In the genomic region with DNA sequence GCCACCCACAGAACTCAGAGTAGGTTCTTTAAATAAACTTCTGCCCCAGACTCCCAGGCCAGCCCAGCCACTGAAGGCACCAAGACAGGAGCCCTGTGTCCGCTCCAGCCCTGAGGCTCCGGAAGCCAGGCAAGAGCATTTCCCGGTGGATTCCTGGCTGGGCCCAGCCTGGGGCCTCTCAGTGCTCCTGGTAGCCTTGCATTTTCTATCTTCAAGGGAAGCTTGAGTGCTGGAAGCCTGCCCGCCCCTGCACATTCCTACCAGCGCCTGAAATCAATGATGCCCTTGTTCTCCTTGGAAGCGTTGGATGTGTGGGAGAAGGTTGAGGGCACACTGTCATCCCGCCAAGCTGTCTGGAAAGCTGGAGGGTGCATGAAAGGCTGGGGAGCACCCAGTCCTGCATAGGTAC, we compare ENCODE assay signal across 1 cellular context.
TF ChIP-seq lines count a peak whose summit lies in the region.

No MANE protein-coding gene starts in this region.

TF ChIP-seq in HepG2, 621 proteins besides CTCF, POLR2A, EP300 and RAD21 (continued from another document):
- TF ChIP-seq TBP (CRISPR knock-in tag; IDR thresholded peaks at IDR 0.05) = no peak
- 0 out of 2 replicates have a peak, but pooled peaks have one; percentile 22 for TF ChIP-seq SP5 (CRISPR knock-in tag; IDR thresholded peaks at IDR 0.05; ENCODE audit: borderline replicate concordance, low read depth)
- peak; percentile 17; the same call in 1 of the 2 replicates for TF ChIP-seq ZBTB25 (CRISPR knock-in tag; IDR thresholded peaks at IDR 0.05)
- no peak for TF ChIP-seq HHEX (CRISPR knock-in tag; IDR thresholded peaks at IDR 0.05)
- TF ChIP-seq YEATS4 (CRISPR knock-in tag; IDR thresholded peaks at IDR 0.05; ENCODE audit: borderline replicate concordance) = no peak
- peak; percentile 64 for TF ChIP-seq ZFX (CRISPR knock-in tag; IDR thresholded peaks at IDR 0.05; ENCODE audit: low read depth)
- TF ChIP-seq, protein P1, sequence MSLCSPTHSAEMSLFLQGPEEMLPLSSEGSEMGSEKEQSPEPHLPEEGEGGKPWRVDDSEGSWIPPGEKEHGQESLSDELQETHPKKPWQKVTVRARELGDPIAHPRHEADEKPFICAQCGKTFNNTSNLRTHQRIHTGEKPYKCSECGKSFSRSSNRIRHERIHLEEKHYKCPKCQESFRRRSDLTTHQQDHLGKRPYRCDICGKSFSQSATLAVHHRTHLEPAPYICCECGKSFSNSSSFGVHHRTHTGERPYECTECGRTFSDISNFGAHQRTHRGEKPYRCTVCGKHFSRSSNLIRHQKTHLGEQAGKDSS (CRISPR knock-in tag; IDR thresholded peaks at IDR 0.05; ENCODE audit: borderline replicate concordance, low read depth) = peak; percentile 28; the same call in 1 of the 2 replicates
- no peak for TF ChIP-seq HIVEP1 (CRISPR knock-in tag; IDR thresholded peaks at IDR 0.05)
- TF ChIP-seq ZNF687 (CRISPR knock-in tag; IDR thresholded peaks at IDR 0.05) = peak; percentile 71
- TF ChIP-seq, protein P2, sequence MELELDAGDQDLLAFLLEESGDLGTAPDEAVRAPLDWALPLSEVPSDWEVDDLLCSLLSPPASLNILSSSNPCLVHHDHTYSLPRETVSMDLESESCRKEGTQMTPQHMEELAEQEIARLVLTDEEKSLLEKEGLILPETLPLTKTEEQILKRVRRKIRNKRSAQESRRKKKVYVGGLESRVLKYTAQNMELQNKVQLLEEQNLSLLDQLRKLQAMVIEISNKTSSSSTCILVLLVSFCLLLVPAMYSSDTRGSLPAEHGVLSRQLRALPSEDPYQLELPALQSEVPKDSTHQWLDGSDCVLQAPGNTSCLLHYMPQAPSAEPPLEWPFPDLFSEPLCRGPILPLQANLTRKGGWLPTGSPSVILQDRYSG (CRISPR knock-in tag; IDR thresholded peaks at IDR 0.05) = no peak
- TF ChIP-seq DNMT3B (CRISPR knock-in tag; conservative IDR thresholded peaks at IDR 0.05) = no peak
- TF ChIP-seq, protein P3, sequence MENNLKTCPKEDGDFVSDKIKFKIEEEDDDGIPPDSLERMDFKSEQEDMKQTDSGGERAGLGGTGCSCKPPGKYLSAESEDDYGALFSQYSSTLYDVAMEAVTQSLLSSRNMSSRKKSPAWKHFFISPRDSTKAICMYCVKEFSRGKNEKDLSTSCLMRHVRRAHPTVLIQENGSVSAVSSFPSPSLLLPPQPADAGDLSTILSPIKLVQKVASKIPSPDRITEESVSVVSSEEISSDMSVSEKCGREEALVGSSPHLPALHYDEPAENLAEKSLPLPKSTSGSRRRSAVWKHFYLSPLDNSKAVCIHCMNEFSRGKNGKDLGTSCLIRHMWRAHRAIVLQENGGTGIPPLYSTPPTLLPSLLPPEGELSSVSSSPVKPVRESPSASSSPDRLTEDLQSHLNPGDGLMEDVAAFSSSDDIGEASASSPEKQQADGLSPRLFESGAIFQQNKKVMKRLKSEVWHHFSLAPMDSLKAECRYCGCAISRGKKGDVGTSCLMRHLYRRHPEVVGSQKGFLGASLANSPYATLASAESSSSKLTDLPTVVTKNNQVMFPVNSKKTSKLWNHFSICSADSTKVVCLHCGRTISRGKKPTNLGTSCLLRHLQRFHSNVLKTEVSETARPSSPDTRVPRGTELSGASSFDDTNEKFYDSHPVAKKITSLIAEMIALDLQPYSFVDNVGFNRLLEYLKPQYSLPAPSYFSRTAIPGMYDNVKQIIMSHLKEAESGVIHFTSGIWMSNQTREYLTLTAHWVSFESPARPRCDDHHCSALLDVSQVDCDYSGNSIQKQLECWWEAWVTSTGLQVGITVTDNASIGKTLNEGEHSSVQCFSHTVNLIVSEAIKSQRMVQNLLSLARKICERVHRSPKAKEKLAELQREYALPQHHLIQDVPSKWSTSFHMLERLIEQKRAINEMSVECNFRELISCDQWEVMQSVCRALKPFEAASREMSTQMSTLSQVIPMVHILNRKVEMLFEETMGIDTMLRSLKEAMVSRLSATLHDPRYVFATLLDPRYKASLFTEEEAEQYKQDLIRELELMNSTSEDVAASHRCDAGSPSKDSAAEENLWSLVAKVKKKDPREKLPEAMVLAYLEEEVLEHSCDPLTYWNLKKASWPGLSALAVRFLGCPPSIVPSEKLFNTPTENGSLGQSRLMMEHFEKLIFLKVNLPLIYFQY (CRISPR knock-in tag; IDR thresholded peaks at IDR 0.05; ENCODE audit: borderline replicate concordance) = 0 out of 2 replicates have a peak, but pooled peaks have one; percentile 24
- no peak for TF ChIP-seq ZNF512B (CRISPR knock-in tag; IDR thresholded peaks at IDR 0.05; ENCODE audit: borderline replicate concordance)
- 0 out of 2 replicates have a peak, but pooled peaks have one; percentile 37 for TF ChIP-seq POGK (CRISPR knock-in tag; conservative IDR thresholded peaks at IDR 0.05)
- TF ChIP-seq, protein P4, sequence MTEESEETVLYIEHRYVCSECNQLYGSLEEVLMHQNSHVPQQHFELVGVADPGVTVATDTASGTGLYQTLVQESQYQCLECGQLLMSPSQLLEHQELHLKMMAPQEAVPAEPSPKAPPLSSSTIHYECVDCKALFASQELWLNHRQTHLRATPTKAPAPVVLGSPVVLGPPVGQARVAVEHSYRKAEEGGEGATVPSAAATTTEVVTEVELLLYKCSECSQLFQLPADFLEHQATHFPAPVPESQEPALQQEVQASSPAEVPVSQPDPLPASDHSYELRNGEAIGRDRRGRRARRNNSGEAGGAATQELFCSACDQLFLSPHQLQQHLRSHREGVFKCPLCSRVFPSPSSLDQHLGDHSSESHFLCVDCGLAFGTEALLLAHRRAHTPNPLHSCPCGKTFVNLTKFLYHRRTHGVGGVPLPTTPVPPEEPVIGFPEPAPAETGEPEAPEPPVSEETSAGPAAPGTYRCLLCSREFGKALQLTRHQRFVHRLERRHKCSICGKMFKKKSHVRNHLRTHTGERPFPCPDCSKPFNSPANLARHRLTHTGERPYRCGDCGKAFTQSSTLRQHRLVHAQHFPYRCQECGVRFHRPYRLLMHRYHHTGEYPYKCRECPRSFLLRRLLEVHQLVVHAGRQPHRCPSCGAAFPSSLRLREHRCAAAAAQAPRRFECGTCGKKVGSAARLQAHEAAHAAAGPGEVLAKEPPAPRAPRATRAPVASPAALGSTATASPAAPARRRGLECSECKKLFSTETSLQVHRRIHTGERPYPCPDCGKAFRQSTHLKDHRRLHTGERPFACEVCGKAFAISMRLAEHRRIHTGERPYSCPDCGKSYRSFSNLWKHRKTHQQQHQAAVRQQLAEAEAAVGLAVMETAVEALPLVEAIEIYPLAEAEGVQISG (CRISPR knock-in tag; IDR thresholded peaks at IDR 0.05) = peak; percentile 61
- TF ChIP-seq ZNF644 (CRISPR knock-in tag; IDR thresholded peaks at IDR 0.05; ENCODE audit: low read depth) = 0 out of 2 replicates have a peak, but pooled peaks have one; percentile 43
- peak; percentile 47; the same call in 1 of the 2 replicates for TF ChIP-seq ZGPAT (CRISPR knock-in tag; IDR thresholded peaks at IDR 0.05)
- no peak for TF ChIP-seq ATRX (CRISPR knock-in tag; IDR thresholded peaks at IDR 0.05; ENCODE audit: borderline replicate concordance)
- TF ChIP-seq, protein P5, sequence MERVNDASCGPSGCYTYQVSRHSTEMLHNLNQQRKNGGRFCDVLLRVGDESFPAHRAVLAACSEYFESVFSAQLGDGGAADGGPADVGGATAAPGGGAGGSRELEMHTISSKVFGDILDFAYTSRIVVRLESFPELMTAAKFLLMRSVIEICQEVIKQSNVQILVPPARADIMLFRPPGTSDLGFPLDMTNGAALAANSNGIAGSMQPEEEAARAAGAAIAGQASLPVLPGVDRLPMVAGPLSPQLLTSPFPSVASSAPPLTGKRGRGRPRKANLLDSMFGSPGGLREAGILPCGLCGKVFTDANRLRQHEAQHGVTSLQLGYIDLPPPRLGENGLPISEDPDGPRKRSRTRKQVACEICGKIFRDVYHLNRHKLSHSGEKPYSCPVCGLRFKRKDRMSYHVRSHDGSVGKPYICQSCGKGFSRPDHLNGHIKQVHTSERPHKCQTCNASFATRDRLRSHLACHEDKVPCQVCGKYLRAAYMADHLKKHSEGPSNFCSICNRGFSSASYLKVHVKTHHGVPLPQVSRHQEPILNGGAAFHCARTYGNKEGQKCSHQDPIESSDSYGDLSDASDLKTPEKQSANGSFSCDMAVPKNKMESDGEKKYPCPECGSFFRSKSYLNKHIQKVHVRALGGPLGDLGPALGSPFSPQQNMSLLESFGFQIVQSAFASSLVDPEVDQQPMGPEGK (CRISPR knock-in tag; IDR thresholded peaks at IDR 0.05) = peak; percentile 24; the same call in 1 of the 2 replicates
- TF ChIP-seq GABPB1 (CRISPR knock-in tag; IDR thresholded peaks at IDR 0.05) = 0 out of 2 replicates have a peak, but pooled peaks have one; percentile 25
- TF ChIP-seq HNF4A (CRISPR knock-in tag; IDR thresholded peaks at IDR 0.05) = no peak
- TF ChIP-seq ZNF331 (CRISPR knock-in tag; IDR thresholded peaks at IDR 0.05) = peak; percentile 91
- no peak for TF ChIP-seq ATM (IDR thresholded peaks at IDR 0.05; ENCODE audit: borderline replicate concordance)
